11 cellular contexts compared by ENCODE assay signal in genomic region chr7:143205560-143206293, GRCh38. TPM values are rescaled to one million over a fixed set of nuclear protein-coding genes. Genes with fewer than 3 reads are reported as not detected.
DNase-seq lines count a peak whose midpoint lies in the region; ATAC-seq, FAIRE-seq and TF ChIP-seq lines count a peak whose summit lies in the region.
"Had no signal": no experiment of that assay in that cellular context is flagged by ENCODE, and none has a peak within 500 bp of the region (broad histone marks: within the 10 kb centered on the region; RNA-seq: fewer than 3 reads in every experiment).

No MANE protein-coding gene starts in this region.

- peaks cover 56% of the 10 kb centered on the region for H3K4me1 Mint-ChIP-seq in dendritic cell treated with granulocyte-macrophage colony-stimulating factor and Interleukin-4, amounts not matched to agents 40 ng/mL and 50 ng/mL, for 4 days (ENCODE audit: low read depth)

- intact Hi-C loops in dendritic cell treated with granulocyte-macrophage colony-stimulating factor and Interleukin-4, amounts not matched to agents 40 ng/mL and 50 ng/mL, for 4 days (cut with micrococcal nuclease) = loop anchor here (2.0 kb wide), 1 partner anchor 79 kb away; no protein-coding TSS in a partner anchor

- no peak for TF ChIP-seq CTCF in D721Med (IDR thresholded peaks at IDR 0.05; ENCODE audit: insufficient read depth, missing control alignments)

- ATAC-seq in GM18508 (IDR thresholded peaks at IDR 0.05; ENCODE audit: insufficient read depth, unreplicated experiment) (peak; percentile 82), GM21717 (IDR thresholded peaks at IDR 0.05; ENCODE audit: unreplicated experiment) (peak; percentile 94)

- H3K27ac Mint-ChIP-seq in dendritic cell treated with granulocyte-macrophage colony-stimulating factor and Interleukin-4, amounts not matched to agents 40 ng/mL and 50 ng/mL, for 4 days = peak overlapping the region; percentile 85

- H3K9me3 Mint-ChIP-seq in dendritic cell treated with granulocyte-macrophage colony-stimulating factor and Interleukin-4, amounts not matched to agents 40 ng/mL and 50 ng/mL, for 4 days = no peaks in the 10 kb centered on the region

- H3K36me3 Mint-ChIP-seq in dendritic cell treated with granulocyte-macrophage colony-stimulating factor and Interleukin-4, amounts not matched to agents 40 ng/mL and 50 ng/mL, for 4 days (ENCODE audit: low read depth) = no peaks in the 10 kb centered on the region

- peak overlapping the region; percentile 2 for H3K4me3 Mint-ChIP-seq in dendritic cell treated with granulocyte-macrophage colony-stimulating factor and Interleukin-4, amounts not matched to agents 40 ng/mL and 50 ng/mL, for 4 days

- H3K27me3 Mint-ChIP-seq in dendritic cell treated with granulocyte-macrophage colony-stimulating factor and Interleukin-4, amounts not matched to agents 40 ng/mL and 50 ng/mL, for 4 days = peaks cover 8% of the 10 kb centered on the region

- DNase-seq in LHCN-M2 (ENCODE audit: low read depth) (peak; percentile 71), D721Med (ENCODE audit: insufficient read length, low spot score) (no peak), kidney tubule cell (ENCODE audit: low spot score) (no peak), DMS53 treated with DMSO at 0.1 percent for 48 hours (lab: John Stamatoyannopoulos, UW; ENCODE audit: unreplicated experiment) (no peak)
- DNase-seq in stimulated activated CD4-positive, alpha-beta T cell treated with anti-CD3 and anti-CD28 coated beads, Interleukin-4, amount 100 ng/mL, for 24 hours = no peak

- FAIRE-seq in D721Med (lab: Jason Lieb, UNC) = no peak
- FAIRE-seq: endometrium had no signal

RNA-seq across cellular contexts. Expression of gene TAS2R40, which starts 16.1 kb away (rescaled TPM):
- total RNA-seq in LHCN-M2 (2014; rRNA removed) = not detected in 2 replicates
- polyA plus RNA-seq in LHCN-M2 (2012) = not detected
- total RNA-seq: PC-9, skeletal muscle tissue had no signal

RNA-seq across cellular contexts. Expression of gene TAS2R39, which starts 22.5 kb away (rescaled TPM):
- not detected in 2 replicates for total RNA-seq in LHCN-M2 (2014; rRNA removed)
- polyA plus RNA-seq in LHCN-M2 (2012) = not detected
- total RNA-seq: PC-9, skeletal muscle tissue had no signal

RNA-seq across cellular contexts. Expression of gene GSTK1, which starts 57.5 kb away (rescaled TPM):
- 233 and 262 TPM in 2 replicates for total RNA-seq in LHCN-M2 (2014; rRNA removed)
- 229 TPM for polyA plus RNA-seq in LHCN-M2 (2012)
